ENCODE assay signal across 27 cellular contexts in the genomic region with DNA sequence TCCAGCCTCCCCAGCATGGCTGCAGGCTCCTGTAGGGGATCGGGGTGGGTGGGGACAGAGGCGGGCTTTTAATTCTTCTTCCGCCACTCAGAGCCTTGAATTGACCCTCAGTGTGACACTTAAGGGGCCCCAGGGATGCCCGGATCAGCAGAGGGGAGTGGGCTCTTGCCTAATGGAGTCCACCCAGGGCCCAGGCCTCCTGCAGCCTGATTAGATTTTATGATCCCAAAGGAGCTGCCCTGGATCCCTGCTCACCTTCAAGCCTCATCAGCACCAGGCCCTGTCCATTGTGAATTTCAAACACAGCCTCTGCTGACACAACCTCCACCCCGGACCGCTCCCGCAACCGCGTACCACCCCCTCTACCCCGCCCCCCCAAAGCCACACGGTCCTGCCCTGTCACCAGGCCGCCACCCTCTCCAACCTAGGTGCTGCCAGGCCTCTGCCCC.
DNase-seq lines count a peak whose midpoint lies in the region; ATAC-seq, FAIRE-seq and TF ChIP-seq lines count a peak whose summit lies in the region.
"Had no signal": no experiment of that assay in that cellular context is flagged by ENCODE, and none has a peak within 500 bp of the region (broad histone marks: within the 10 kb centered on the region; RNA-seq: fewer than 3 reads in every experiment).

No MANE protein-coding gene starts in this region.

- H3K4me3 ChIP-seq in SK-N-SH (ENCODE audit: low read depth in 2 of 2, low read length in 1 of 2) (no peak overlapping the region), HEK293 (ENCODE audit: low read depth, low read length) (no peak overlapping the region)
- H3K4me3 ChIP-seq: HAP-1, PC-9, prostate gland, right lobe of liver had no signal

- no peak overlapping the region for H3K27ac ChIP-seq in SK-N-SH (ENCODE audit: low read depth in 2 of 2, low read length in 1 of 2)
- H3K27ac ChIP-seq in HEK293 (ENCODE audit: extremely low read depth, low read depth, low read length), result no peak overlapping the region
- H3K27ac ChIP-seq: PC-9, prostate gland, right lobe of liver had no signal

- no peak overlapping the region for H3K4me2 ChIP-seq in SK-N-SH
- H3K4me2 ChIP-seq: PC-9 had no signal

- no peak for TF ChIP-seq EP300 in SK-N-SH (IDR thresholded peaks at IDR 0.05; ENCODE audit: borderline replicate concordance in 1 of 2, low read depth in 1 of 2, low read length in 1 of 2)

- CTCF ChIA-PET in SK-N-SH (lab: Yijun Ruan, JAX) (interaction anchor here (0.7 to 1.4 kb wide), 2 partner anchors 17 to 217 kb away, joined by 3 read pairs; no protein-coding TSS in a partner anchor), HEK293 (lab: Yijun Ruan, JAX) (interaction anchor here (0.8 kb wide), 1 partner anchor 19 kb away, joined by 3 read pairs; no protein-coding TSS in a partner anchor)

- WGBS in SK-N-SH (ENCODE audit: low lambda C conversion rate), result 89% methylated on average over 11 of the region's 12 CpGs

- POLR2A ChIA-PET in SK-N-SH (lab: Yijun Ruan, JAX), result interaction anchor here (0.7 to 1.1 kb wide), 2 partner anchors 68 to 214 kb away, joined by 3 read pairs; partner anchors contain the start of gene IER5L
- POLR2A ChIA-PET in HEK293 (lab: Yijun Ruan, JAX), result no interaction called here

- no peak overlapping the region for H2AFZ ChIP-seq in SK-N-SH (ENCODE audit: low read depth)
- H2AFZ ChIP-seq: PC-9 had no signal

- no peaks in the 10 kb centered on the region for H4K20me1 ChIP-seq in SK-N-SH (ENCODE audit: insufficient read depth)

- no peaks in the 10 kb centered on the region for H3K9me2 ChIP-seq in SK-N-SH

- TF ChIP-seq CTCF in SK-N-SH (IDR thresholded peaks at IDR 0.05) (no peak), HEK293 (tag by site-specific recombination; IDR thresholded peaks at IDR 0.05) (no peak)

- DNase-seq in SK-N-SH (peak; percentile 33), sciatic nerve (ENCODE audit: low spot score) (peak; percentile 31), NCI-H510A treated with DMSO at 0.1 percent for 48 hours (lab: John Stamatoyannopoulos, UW) (no peak), urothelium cell line (ENCODE audit: low spot score) (no peak)
- DNase-seq: 8988T; activated CD4-positive, alpha-beta memory T cell treated with anti-CD3 and anti-CD28 coated beads, Interleukin-2, amount 10 ng/mL, durations not matched to agents 7 days and 5 days; activated naive CD4-positive, alpha-beta T cell treated with anti-CD3 and anti-CD28 coated beads, Interleukin-2, amount 50 U/mL, for 16 hours; CD4-positive, CD25-positive, alpha-beta regulatory T cell; cortex of kidney; effector memory CD8-positive, alpha-beta T cell; erythroblast; MM.1S; naive B cell; NCI-H1930; NCI-H2227 treated with DMSO at 0.1 percent for 48 hours; PC-9; right lobe of liver; stimulated activated CD4-positive, alpha-beta T cell treated with anti-CD3 and anti-CD28 coated beads, Interleukin-4, amount 100 ng/mL, for 24 hours; substantia nigra had no signal

- no peak for ATAC-seq in SK-N-SH treated with all-trans-retinoic acid at 6 μM for 48 hours
- peak; percentile 49 for ATAC-seq in esophagus mucosa
- ATAC-seq in sciatic nerve, result peak; percentile 8
- ATAC-seq in HG03025 (IDR thresholded peaks at IDR 0.05; ENCODE audit: low FRiP score, unreplicated experiment), result no peak
- ATAC-seq: effector memory CD8-positive, alpha-beta T cell; right lobe of liver had no signal

- no peak for TF ChIP-seq RAD21 in SK-N-SH (IDR thresholded peaks at IDR 0.05; ENCODE audit: low read length)

- intact Hi-C loops in sciatic nerve (cut with DNase I), result no loop called here

- peaks cover 0 to 17% of the 10 kb centered on the region in 2 experiments; a peak in 1 of 4 replicates for H3K4me1 ChIP-seq in SK-N-SH (ENCODE audit: control insufficient read depth in 1 of 2, insufficient read depth in 2 of 2, low read depth in 1 of 2, low read length in 1 of 2)
- H3K4me1 ChIP-seq in HEK293 (ENCODE audit: control insufficient read depth, insufficient read depth, low read length), result no peaks in the 10 kb centered on the region
- H3K4me1 ChIP-seq: HAP-1, prostate gland, right lobe of liver had no signal

- FAIRE-seq in urothelium cell line (lab: Jason Lieb, UNC), result no peak
- FAIRE-seq: bronchial epithelial cell, D721Med had no signal

- H3K9ac ChIP-seq in SK-N-SH, result no peak overlapping the region

- no peaks in the 10 kb centered on the region for H3F3A ChIP-seq in SK-N-SH (replicated peaks; ENCODE audit: insufficient read depth)

- H3K27me3 ChIP-seq in SK-N-SH (ENCODE audit: insufficient read depth), result no peaks in the 10 kb centered on the region; the same call in 1 of the 2 replicates
- H3K27me3 ChIP-seq: right lobe of liver had no signal

- H3K36me3 ChIP-seq in SK-N-SH (replicated peaks in 1 of 2; ENCODE audit: control insufficient read depth in 1 of 2, insufficient read depth in 2 of 2, low read length in 1 of 2) (no peaks in the 10 kb centered on the region), HEK293 (ENCODE audit: control insufficient read depth in 2 of 2, insufficient read depth in 1 of 2, low read length in 2 of 2) (no peaks in the 10 kb centered on the region)
- H3K36me3 ChIP-seq: HAP-1, prostate gland, right lobe of liver had no signal

- no peaks in the 10 kb centered on the region for H3K9me3 ChIP-seq in SK-N-SH
- H3K9me3 ChIP-seq in HEK293 (ENCODE audit: control insufficient read depth, insufficient read depth, low read depth, low read length), result no peaks in the 10 kb centered on the region
- H3K9me3 ChIP-seq: HAP-1, prostate gland, right lobe of liver had no signal

- H3K79me2 ChIP-seq in SK-N-SH (ENCODE audit: insufficient read depth), result no peaks in the 10 kb centered on the region

TF ChIP-seq in SK-N-SH, 30 proteins besides CTCF, POLR2A, EP300 and RAD21 (continues in another document):
- TF ChIP-seq, protein P1, sequence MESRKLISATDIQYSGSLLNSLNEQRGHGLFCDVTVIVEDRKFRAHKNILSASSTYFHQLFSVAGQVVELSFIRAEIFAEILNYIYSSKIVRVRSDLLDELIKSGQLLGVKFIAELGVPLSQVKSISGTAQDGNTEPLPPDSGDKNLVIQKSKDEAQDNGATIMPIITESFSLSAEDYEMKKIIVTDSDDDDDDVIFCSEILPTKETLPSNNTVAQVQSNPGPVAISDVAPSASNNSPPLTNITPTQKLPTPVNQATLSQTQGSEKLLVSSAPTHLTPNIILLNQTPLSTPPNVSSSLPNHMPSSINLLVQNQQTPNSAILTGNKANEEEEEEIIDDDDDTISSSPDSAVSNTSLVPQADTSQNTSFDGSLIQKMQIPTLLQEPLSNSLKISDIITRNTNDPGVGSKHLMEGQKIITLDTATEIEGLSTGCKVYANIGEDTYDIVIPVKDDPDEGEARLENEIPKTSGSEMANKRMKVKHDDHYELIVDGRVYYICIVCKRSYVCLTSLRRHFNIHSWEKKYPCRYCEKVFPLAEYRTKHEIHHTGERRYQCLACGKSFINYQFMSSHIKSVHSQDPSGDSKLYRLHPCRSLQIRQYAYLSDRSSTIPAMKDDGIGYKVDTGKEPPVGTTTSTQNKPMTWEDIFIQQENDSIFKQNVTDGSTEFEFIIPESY (IDR thresholded peaks at IDR 0.05; ENCODE audit: borderline replicate concordance, low read depth), result no peak

TF ChIP-seq in SK-N-SH treated with all-trans-retinoic acid at 6 μM for 48 hours, 23 proteins besides CTCF, POLR2A, EP300 and RAD21 (continues in another document):
- TF ChIP-seq ISL1 (CRISPR knock-in tag; IDR thresholded peaks at IDR 0.05) (no peak), ZNF8 (CRISPR knock-in tag; IDR thresholded peaks at IDR 0.05) (no peak), SNAI2 (CRISPR knock-in tag; IDR thresholded peaks at IDR 0.05) (no peak), TOX (CRISPR knock-in tag; IDR thresholded peaks at IDR 0.05; ENCODE audit: borderline replicate concordance) (no peak), RARB (CRISPR knock-in tag; IDR thresholded peaks at IDR 0.05) (no peak)
- TF ChIP-seq, protein P2, sequence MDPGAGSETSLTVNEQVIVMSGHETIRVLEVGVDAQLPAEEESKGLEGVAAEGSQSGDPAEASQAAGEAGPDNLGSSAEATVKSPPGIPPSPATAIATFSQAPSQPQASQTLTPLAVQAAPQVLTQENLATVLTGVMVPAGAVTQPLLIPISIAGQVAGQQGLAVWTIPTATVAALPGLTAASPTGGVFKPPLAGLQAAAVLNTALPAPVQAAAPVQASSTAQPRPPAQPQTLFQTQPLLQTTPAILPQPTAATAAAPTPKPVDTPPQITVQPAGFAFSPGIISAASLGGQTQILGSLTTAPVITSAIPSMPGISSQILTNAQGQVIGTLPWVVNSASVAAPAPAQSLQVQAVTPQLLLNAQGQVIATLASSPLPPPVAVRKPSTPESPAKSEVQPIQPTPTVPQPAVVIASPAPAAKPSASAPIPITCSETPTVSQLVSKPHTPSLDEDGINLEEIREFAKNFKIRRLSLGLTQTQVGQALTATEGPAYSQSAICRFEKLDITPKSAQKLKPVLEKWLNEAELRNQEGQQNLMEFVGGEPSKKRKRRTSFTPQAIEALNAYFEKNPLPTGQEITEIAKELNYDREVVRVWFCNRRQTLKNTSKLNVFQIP (CRISPR knock-in tag; IDR thresholded peaks at IDR 0.05; ENCODE audit: borderline replicate concordance, low read depth), result no peak

TF ChIP-seq in HEK293, 187 proteins besides CTCF, POLR2A, EP300 and RAD21 (continues in another document):
- 0 out of 2 replicates have a peak, but pooled peaks have one; percentile 14 for TF ChIP-seq EGR2 (tag by site-specific recombination; IDR thresholded peaks at IDR 0.05; ENCODE audit: low read depth)
- peak; percentile 95 for TF ChIP-seq KLF1 (tag by site-specific recombination; IDR thresholded peaks at IDR 0.05)
- TF ChIP-seq SETDB1 (IDR thresholded peaks at IDR 0.05; ENCODE audit: insufficient read length, low read length), result no peak

Comparison
In these comparisons a context has a peak if more than half of its experiments do, and no peak if none do; other contexts are left out.
1. DNase-seq: peak in SK-N-SH (single experiment) and sciatic nerve (single experiment); none in NCI-H510A treated with DMSO at 0.1 percent for 48 hours (single experiment) and urothelium cell line (single experiment).
2. ATAC-seq: peak in esophagus mucosa (single experiment) and sciatic nerve (single experiment); none in SK-N-SH treated with all-trans-retinoic acid at 6 μM for 48 hours (single experiment) and HG03025 (single experiment).
3. Of the 4 proteins assayed by ChIP-seq in both HEK293 and SK-N-SH: peak only in HEK293: REST; only in SK-N-SH: none; in both: none; in neither: 3.